ENCODE assay signal across 22 cellular contexts in genomic region chr11:22510010-22510409, GRCh38.
DNase-seq lines count a peak whose midpoint lies in the region; ATAC-seq and TF ChIP-seq lines count a peak whose summit lies in the region.
"Had no signal": no experiment of that assay in that cellular context is flagged by ENCODE, and none has a peak within 500 bp of the region (broad histone marks: within the 10 kb centered on the region; RNA-seq: fewer than 3 reads in every experiment).

No MANE protein-coding gene starts in this region.

- H3K36me3 ChIP-seq in mammary epithelial cell (ENCODE audit: insufficient read depth, low read length) (no peaks in the 10 kb centered on the region), aorta (ENCODE audit: control insufficient read depth in 1 of 2, insufficient read depth in 2 of 2, low read length in 1 of 2) (no peaks in the 10 kb centered on the region)

- H4K20me1 ChIP-seq in mammary epithelial cell (ENCODE audit: insufficient read depth, low read length): no peaks in the 10 kb centered on the region

- no peak for TF ChIP-seq CTCF in mammary epithelial cell (conservative IDR thresholded peaks at IDR 0.05 in 1 of 2, IDR thresholded peaks at IDR 0.05 in 1 of 2; ENCODE audit: extremely low read depth in 1 of 2, insufficient read depth in 1 of 2, low read depth in 1 of 2, low read length in 2 of 2)

- no peaks in the 10 kb centered on the region for H3K79me2 ChIP-seq in mammary epithelial cell (ENCODE audit: insufficient read depth, low read length)
- H3K79me2 ChIP-seq: parathyroid adenoma had no signal

- H3K4me1 ChIP-seq in mammary epithelial cell (ENCODE audit: insufficient read depth, low read length): peaks cover 10% of the 10 kb centered on the region
- no peaks in the 10 kb centered on the region for H3K4me1 ChIP-seq in aorta (ENCODE audit: control insufficient read depth in 1 of 2, insufficient read depth in 2 of 2, low read length in 2 of 2)
- H3K4me1 ChIP-seq: parathyroid adenoma had no signal

- dilution Hi-C loops in mammary epithelial cell (cut with HindIII; ENCODE audit: low sequenced_read_pairs): no loop called here

- no peak overlapping the region for H3K9ac ChIP-seq in mammary epithelial cell (ENCODE audit: insufficient read depth, low read length)
- H3K9ac ChIP-seq: parathyroid adenoma had no signal

- DNase-seq in NCI-H2171 treated with DMSO at 0.1 percent for 48 hours (lab: John Stamatoyannopoulos, UW) (peak; percentile 63), NCI-H2171 (lab: John Stamatoyannopoulos, UW) (no peak), mammary epithelial cell (no peak), left lobe of liver (ENCODE audit: low spot score) (no peak), aorta (no peak), T-helper 9 cell (no peak)
- DNase-seq: activated CD4-positive, alpha-beta T cell treated with anti-CD3 and anti-CD28 coated beads for 36 hours; activated CD8-positive, alpha-beta memory T cell treated with anti-CD3 and anti-CD28 coated beads, Interleukin-2, amount 50 U/mL, for 48 hours; activated CD8-positive, alpha-beta T cell treated with anti-CD3 and anti-CD28 coated beads for 36 hours; activated naive CD4-positive, alpha-beta T cell treated with anti-CD3 and anti-CD28 coated beads for 36 hours; DND-41; effector CD8-positive, alpha-beta T cell; erythroblast; GF-D8; NCI-H524 treated with DMSO at 0.1 percent for 48 hours; retina; stimulated activated naive CD4-positive, alpha-beta T cell had no signal

- 64% methylated on average over 2 of the region's 2 CpGs for WGBS in mammary epithelial cell (ENCODE audit: low coverage, missing lambda C conversion rate)
- WGBS in aorta, 2 donors: 48% methylated on average over 2 of the region's 2 CpGs

- no peak overlapping the region for H3K4me3 ChIP-seq in mammary epithelial cell (replicated peaks in 1 of 3; ENCODE audit: insufficient read depth in 1 of 3, low read depth in 2 of 3, low read length in 3 of 3)
- H3K4me3 ChIP-seq in aorta (ENCODE audit: low read length in 2 of 2): no peak overlapping the region
- H3K4me3 ChIP-seq: lung, skin epidermis had no signal

- H3K27ac ChIP-seq in mammary epithelial cell (ENCODE audit: insufficient read depth, low read depth, low read length) (peak overlapping the region; percentile 67), aorta (ENCODE audit: low read depth in 1 of 2, low read length in 2 of 2) (no peak overlapping the region)
- H3K27ac ChIP-seq: parathyroid adenoma had no signal

- intact Hi-C loops in mammary epithelial cell (cut with micrococcal nuclease): loop anchor here (2.0 kb wide), 1 partner anchor 43 kb away; no protein-coding TSS in a partner anchor
- intact Hi-C loops in aorta (cut with DNase I): no loop called here

- H3K27me3 ChIP-seq in mammary epithelial cell (ENCODE audit: insufficient read depth, low read length) (no peaks in the 10 kb centered on the region), aorta (ENCODE audit: control insufficient read depth in 1 of 2, insufficient read depth in 2 of 2, low read length in 1 of 2) (no peaks in the 10 kb centered on the region)

- no TSS peak for BruUV-seq in mammary epithelial cell (replicated peaks; lab: Mats Ljungman, UMichigan)

- in situ Hi-C loops in mammary epithelial cell (cut with MboI; ENCODE audit: low sequenced_read_pairs in 2 of 2): loop anchor here in 1 of 2 donors (10.0 kb wide), 1 partner anchor 45 kb away; no protein-coding TSS in a partner anchor

- H3K9me3 ChIP-seq in mammary epithelial cell (replicated peaks; ENCODE audit: insufficient read depth, low read length) (peaks cover 7% of the 10 kb centered on the region), aorta (ENCODE audit: control insufficient read depth, low read length) (no peaks in the 10 kb centered on the region)

- CTCF ChIA-PET in mammary epithelial cell (lab: Charles Lee; ENCODE audit: low non-redundant PET): no interaction called here

- H3K4me2 ChIP-seq in mammary epithelial cell (ENCODE audit: insufficient read depth, low read depth, low read length): no peak overlapping the region

- H2AFZ ChIP-seq in mammary epithelial cell (ENCODE audit: low read depth, low read length): peak overlapping the region; percentile 62

- peak; percentile 46 for ATAC-seq in left lobe of liver
- ATAC-seq in aorta (ENCODE audit: low FRiP score): peak; percentile 56
- ATAC-seq in activated CD4-positive, CD25-positive, alpha-beta regulatory T cell treated with anti-CD3 and anti-CD28 coated beads, Interleukin-2, amount 50 U/mL, for 24 hours: no peak
- ATAC-seq in HG03439 (IDR thresholded peaks at IDR 0.05; ENCODE audit: unreplicated experiment): no peak
- ATAC-seq: activated CD4-positive, alpha-beta T cell treated with anti-CD3 and anti-CD28 coated beads for 36 hours; activated CD8-positive, alpha-beta T cell treated with anti-CD3 and anti-CD28 coated beads for 36 hours had no signal

Comparison
In these comparisons a context has a peak if more than half of its experiments do, and no peak if none do; other contexts are left out.
1. ATAC-seq: peak in left lobe of liver (single experiment) and aorta (single experiment); none in activated CD4-positive, CD25-positive, alpha-beta regulatory T cell treated with anti-CD3 and anti-CD28 coated beads, Interleukin-2, amount 50 U/mL, for 24 hours (0 of 2) and HG03439 (single experiment).